8 cellular contexts compared by ENCODE assay signal in the genomic region with DNA sequence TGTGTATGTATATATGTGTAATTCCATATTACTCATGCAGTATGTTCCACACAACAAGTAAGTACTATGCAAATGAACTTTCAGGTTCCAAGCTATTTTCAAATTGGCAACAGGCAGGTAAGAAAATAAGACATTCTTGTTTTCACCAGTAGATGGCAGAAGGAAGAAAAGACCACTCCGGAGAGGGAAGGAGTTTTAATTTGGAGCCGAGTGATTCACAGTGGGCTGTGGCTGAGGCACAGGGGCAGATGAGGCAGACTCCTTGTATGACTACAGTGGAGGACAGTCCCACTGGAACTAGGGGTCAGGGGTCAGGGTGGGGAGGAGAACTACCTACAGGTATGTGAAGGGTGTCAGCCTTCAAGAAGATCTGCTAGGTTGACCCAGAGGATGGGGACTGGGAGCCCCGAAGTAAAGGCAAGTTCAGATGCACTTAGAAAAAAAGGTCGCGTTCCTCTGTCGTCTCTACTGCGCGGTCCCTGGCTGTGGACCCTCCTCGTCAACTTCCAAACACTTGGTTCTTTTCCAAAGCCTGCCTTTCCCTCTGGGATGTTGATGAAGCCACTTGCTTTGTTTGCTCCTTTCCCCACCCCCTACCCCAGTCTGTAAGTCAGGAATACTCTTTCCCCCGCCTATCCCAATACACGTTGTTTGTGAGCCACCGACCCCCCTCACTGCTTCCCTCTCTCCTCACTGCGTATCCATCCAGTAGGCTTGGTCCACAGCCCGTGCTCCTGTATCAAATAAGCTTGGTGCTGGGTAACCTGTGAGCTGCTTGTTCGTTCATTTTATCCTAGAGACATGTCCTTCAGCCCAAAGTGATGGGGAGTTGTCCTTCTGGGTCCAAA. TPM values are rescaled to one million over a fixed set of nuclear protein-coding genes. Genes with fewer than 3 reads are reported as not detected.
DNase-seq lines count a peak whose midpoint lies in the region; ATAC-seq lines count a peak whose summit lies in the region.

No MANE protein-coding gene starts in this region.

- H3K36me3 Mint-ChIP-seq in CD4-positive, alpha-beta memory T cell, result peaks cover 19 to 22% of the 10 kb centered on the region in 2 donors

- H3K4me3 Mint-ChIP-seq in CD4-positive, alpha-beta memory T cell, result peak overlapping the region in 5 of 8 donors; percentile 1 to 76 (median 24)

- H3K27ac ChIP-seq in CD4-positive, alpha-beta memory T cell (ENCODE audit: low read depth, low read length), result no peak overlapping the region

- H3K9me3 Mint-ChIP-seq in CD4-positive, alpha-beta memory T cell, result no peaks in the 10 kb centered on the region

- peak overlapping the region; percentile 1 to 87 (median 52) for H3K27ac Mint-ChIP-seq in CD4-positive, alpha-beta memory T cell

- DNase-seq in CD4-positive, alpha-beta memory T cell, result peak; percentile 38 to 49 (median 47)
- peak; percentile 83 for DNase-seq in NCI-H1694 treated with DMSO at 0.1 percent for 48 hours (lab: John Stamatoyannopoulos, UW)
- peak; percentile 24 for DNase-seq in activated CD4-positive, alpha-beta T cell treated with anti-CD3 and anti-CD28 coated beads for 1 hour
- DNase-seq in dermis microvascular lymphatic vessel endothelial cell (ENCODE audit: low read depth in 2 of 2), result peak; percentile 37 to 81
- DNase-seq in lung microvascular endothelial cell (ENCODE audit: low read depth in 2 of 2), result peak; percentile 68 to 84
- peak; percentile 6 to 63 for DNase-seq in stimulated activated CD8-positive, alpha-beta memory T cell treated with anti-CD3 and anti-CD28 coated beads, Interleukin-7, amount 100 ng/mL, for 48 hours (ENCODE audit: extremely low read depth in 1 of 2, low read depth in 1 of 2)

- intact Hi-C loops in CD4-positive, alpha-beta memory T cell (cut with micrococcal nuclease), result loop anchor here (1.0 to 5.0 kb wide), 5 partner anchors 48 to 1330 kb away; a partner anchor contains a TSS

- H3K4me1 ChIP-seq in CD4-positive, alpha-beta memory T cell (ENCODE audit: insufficient read depth, low read length), result peaks cover 18% of the 10 kb centered on the region

- H3K4me3 ChIP-seq in CD4-positive, alpha-beta memory T cell (ENCODE audit: low read length in 2 of 2), result no peak overlapping the region

- CTCF ChIA-PET in CD4-positive, alpha-beta memory T cell (lab: Charles Lee; ENCODE audit: partially characterized antibody), result interaction anchor here (0.6 to 2.3 kb wide), 20 partner anchors 9 to 375 kb away, joined by 3 to 12 read pairs (median 4); a partner anchor contains a TSS

- H3K4me1 Mint-ChIP-seq in CD4-positive, alpha-beta memory T cell, result peaks cover 7 to 24% (median 16%) of the 10 kb centered on the region in 4 donors

- ATAC-seq in GM21515 (IDR thresholded peaks at IDR 0.05; ENCODE audit: unreplicated experiment), result peak; percentile 52
- no peak for ATAC-seq in GM19467 (IDR thresholded peaks at IDR 0.05; ENCODE audit: unreplicated experiment)

- H3K9me3 ChIP-seq in CD4-positive, alpha-beta memory T cell (ENCODE audit: control insufficient read depth in 1 of 2, low read length in 2 of 2), result no peaks in the 10 kb centered on the region

- H3K27me3 Mint-ChIP-seq in CD4-positive, alpha-beta memory T cell, result no peaks in the 10 kb centered on the region

- POLR2A ChIA-PET in CD4-positive, alpha-beta memory T cell (lab: Charles Lee; ENCODE audit: partially characterized antibody), result interaction anchor here (0.8 to 1.6 kb wide), 3 partner anchors 10 to 480 kb away, joined by 3 to 5 read pairs (median 4); a partner anchor contains a TSS

- H3K36me3 ChIP-seq in CD4-positive, alpha-beta memory T cell (ENCODE audit: insufficient read depth, low read length), result peaks cover 5% of the 10 kb centered on the region

- no peaks in the 10 kb centered on the region for H3K27me3 ChIP-seq in CD4-positive, alpha-beta memory T cell (ENCODE audit: insufficient read depth, low read length)

RNA-seq across cellular contexts. Expression of a gene that starts 24.1 kb away (rescaled TPM):
- total RNA-seq in CD4-positive, alpha-beta memory T cell, result 10 to 100 TPM; 66.5 to 66.6 TPM
- polyA plus RNA-seq in CD4-positive, alpha-beta memory T cell, result 10 to 100 TPM; 71.2 to 74.9 TPM
- total RNA-seq in dermis microvascular lymphatic vessel endothelial cell (46.9 and 48.5 TPM in 2 replicates), lung microvascular endothelial cell (36.6 and 42.3 TPM in 2 replicates)

RNA-seq across cellular contexts. Expression of a gene that starts 51.8 kb away (rescaled TPM):
- total RNA-seq in CD4-positive, alpha-beta memory T cell, result 1 to 10 TPM; 2.7 to 4.3 TPM
- polyA plus RNA-seq in CD4-positive, alpha-beta memory T cell, result 1 to 10 TPM in 1 of 2 donors, under 1 TPM in 1; 0.38 to 1.1 TPM
- total RNA-seq in dermis microvascular lymphatic vessel endothelial cell, result 38.9 and 41.6 TPM in 2 replicates
- total RNA-seq in lung microvascular endothelial cell, result 26.8 and 31.9 TPM in 2 replicates

RNA-seq across cellular contexts. Expression of a gene that starts 54.1 kb away (rescaled TPM):
- not detected for total RNA-seq in CD4-positive, alpha-beta memory T cell
- polyA plus RNA-seq in CD4-positive, alpha-beta memory T cell, result under 1 TPM in 1 of 2 donors, not detected in 1; 0.14 TPM
- total RNA-seq in dermis microvascular lymphatic vessel endothelial cell (0.89 and 1.8 TPM in 2 replicates), lung microvascular endothelial cell (0.99 and 2.2 TPM in 2 replicates)

Comparison
In these comparisons a context has a peak if more than half of its experiments do, and no peak if none do; other contexts are left out.
1. DNase-seq: peak in every context shown above with its lines; median percentile 83 in NCI-H1694 treated with DMSO at 0.1 percent for 48 hours; 76 in lung microvascular endothelial cell; 59 in dermis microvascular lymphatic vessel endothelial cell; 47 in CD4-positive, alpha-beta memory T cell; 34 in stimulated activated CD8-positive, alpha-beta memory T cell treated with anti-CD3 and anti-CD28 coated beads, Interleukin-7, amount 100 ng/mL, for 48 hours; 24 in activated CD4-positive, alpha-beta T cell treated with anti-CD3 and anti-CD28 coated beads for 1 hour.